Comparison of ENCODE assay signal across 1 cellular context in genomic region chr17:40553694-40554534, GRCh38.
TF ChIP-seq lines count a peak whose summit lies in the region.

No MANE protein-coding gene starts in this region.

TF ChIP-seq in GM23338, 12 proteins besides CTCF, POLR2A, EP300 and RAD21:
- TF ChIP-seq STAT1 (IDR thresholded peaks at IDR 0.05; ENCODE audit: unreplicated experiment) (no peak), EZH2 (IDR thresholded peaks at IDR 0.05; ENCODE audit: low read depth, unreplicated experiment) (no peak), POLR2AphosphoS5 (IDR thresholded peaks at IDR 0.05; ENCODE audit: low read depth) (no peak), EZH2phosphoT487 (IDR thresholded peaks at IDR 0.05; ENCODE audit: unreplicated experiment) (no peak), ZNF462 (CRISPR knock-in tag; IDR thresholded peaks at IDR 0.05) (no peak), ZNF331 (CRISPR knock-in tag; IDR thresholded peaks at IDR 0.05; ENCODE audit: low read depth) (no peak)
- TF ChIP-seq, protein P1, sequence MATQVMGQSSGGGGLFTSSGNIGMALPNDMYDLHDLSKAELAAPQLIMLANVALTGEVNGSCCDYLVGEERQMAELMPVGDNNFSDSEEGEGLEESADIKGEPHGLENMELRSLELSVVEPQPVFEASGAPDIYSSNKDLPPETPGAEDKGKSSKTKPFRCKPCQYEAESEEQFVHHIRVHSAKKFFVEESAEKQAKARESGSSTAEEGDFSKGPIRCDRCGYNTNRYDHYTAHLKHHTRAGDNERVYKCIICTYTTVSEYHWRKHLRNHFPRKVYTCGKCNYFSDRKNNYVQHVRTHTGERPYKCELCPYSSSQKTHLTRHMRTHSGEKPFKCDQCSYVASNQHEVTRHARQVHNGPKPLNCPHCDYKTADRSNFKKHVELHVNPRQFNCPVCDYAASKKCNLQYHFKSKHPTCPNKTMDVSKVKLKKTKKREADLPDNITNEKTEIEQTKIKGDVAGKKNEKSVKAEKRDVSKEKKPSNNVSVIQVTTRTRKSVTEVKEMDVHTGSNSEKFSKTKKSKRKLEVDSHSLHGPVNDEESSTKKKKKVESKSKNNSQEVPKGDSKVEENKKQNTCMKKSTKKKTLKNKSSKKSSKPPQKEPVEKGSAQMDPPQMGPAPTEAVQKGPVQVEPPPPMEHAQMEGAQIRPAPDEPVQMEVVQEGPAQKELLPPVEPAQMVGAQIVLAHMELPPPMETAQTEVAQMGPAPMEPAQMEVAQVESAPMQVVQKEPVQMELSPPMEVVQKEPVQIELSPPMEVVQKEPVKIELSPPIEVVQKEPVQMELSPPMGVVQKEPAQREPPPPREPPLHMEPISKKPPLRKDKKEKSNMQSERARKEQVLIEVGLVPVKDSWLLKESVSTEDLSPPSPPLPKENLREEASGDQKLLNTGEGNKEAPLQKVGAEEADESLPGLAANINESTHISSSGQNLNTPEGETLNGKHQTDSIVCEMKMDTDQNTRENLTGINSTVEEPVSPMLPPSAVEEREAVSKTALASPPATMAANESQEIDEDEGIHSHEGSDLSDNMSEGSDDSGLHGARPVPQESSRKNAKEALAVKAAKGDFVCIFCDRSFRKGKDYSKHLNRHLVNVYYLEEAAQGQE (IDR thresholded peaks at IDR 0.05; ENCODE audit: unreplicated experiment), result no peak
